1 cellular context compared by ENCODE assay signal in genomic region chrY:8125907-8126571, GRCh38.
TF ChIP-seq lines count a peak whose summit lies in the region.

No MANE protein-coding gene starts in this region.

TF ChIP-seq in endothelial cell of umbilical vein, 7 proteins besides CTCF, POLR2A, EP300 and RAD21 (continued from another document):
- TF ChIP-seq MYC (IDR thresholded peaks at IDR 0.05; ENCODE audit: low read depth, low read length) (no peak), EZH2 (IDR thresholded peaks at IDR 0.05; ENCODE audit: borderline replicate concordance, low read depth, low read length, severe bottlenecking) (no peak), FOS (IDR thresholded peaks at IDR 0.05; ENCODE audit: borderline replicate concordance, insufficient read depth, low read length) (no peak), POLR2AphosphoS5 (IDR thresholded peaks at IDR 0.05; ENCODE audit: insufficient read depth, low read depth, low read length) (no peak), JUN (IDR thresholded peaks at IDR 0.05; ENCODE audit: borderline replicate concordance, insufficient read depth, insufficient read length, low read depth) (no peak)
- TF ChIP-seq, protein P1, sequence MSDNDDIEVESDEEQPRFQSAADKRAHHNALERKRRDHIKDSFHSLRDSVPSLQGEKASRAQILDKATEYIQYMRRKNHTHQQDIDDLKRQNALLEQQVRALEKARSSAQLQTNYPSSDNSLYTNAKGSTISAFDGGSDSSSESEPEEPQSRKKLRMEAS (IDR thresholded peaks at IDR 0.05; ENCODE audit: insufficient read depth, insufficient read length): no peak
